ENCODE assay signal across 1 cellular context in genomic region chr11:27700351-27701261, GRCh38.
TF ChIP-seq lines count a peak whose summit lies in the region.

Gene BDNF, minus strand, starts transcription at chr11:27700455. Its CDS starts 41,891 bp downstream, at chr11:27658564.

TF ChIP-seq in H1, 55 proteins besides CTCF, POLR2A, EP300 and RAD21 (continued from another document):
- peak; percentile 19; the same call in 1 of the 2 replicates for TF ChIP-seq E2F6 (IDR thresholded peaks at IDR 0.05)
- TF ChIP-seq SAP30 (IDR thresholded peaks at IDR 0.05; ENCODE audit: insufficient read depth, insufficient replicate concordance, low read length), result peak; percentile 64
- no peak for TF ChIP-seq NANOG (IDR thresholded peaks at IDR 0.05; ENCODE audit: insufficient read depth, low read depth, low read length, poor library complexity, severe bottlenecking)
- TF ChIP-seq, protein P1, sequence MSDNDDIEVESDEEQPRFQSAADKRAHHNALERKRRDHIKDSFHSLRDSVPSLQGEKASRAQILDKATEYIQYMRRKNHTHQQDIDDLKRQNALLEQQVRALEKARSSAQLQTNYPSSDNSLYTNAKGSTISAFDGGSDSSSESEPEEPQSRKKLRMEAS (IDR thresholded peaks at IDR 0.05), result 0 out of 2 replicates have a peak, but pooled peaks have one; percentile 27
- TF ChIP-seq PHF8 (conservative IDR thresholded peaks at IDR 0.05; ENCODE audit: low read depth, low read length), result no peak; the same call in 1 of the 2 replicates
- no peak for TF ChIP-seq TAF1 (IDR thresholded peaks at IDR 0.05; ENCODE audit: low read depth, low read length)
- TF ChIP-seq BRCA1 (IDR thresholded peaks at IDR 0.05; ENCODE audit: low read depth, low read length), result no peak
- peak; percentile 83 for TF ChIP-seq ASH2L (IDR thresholded peaks at IDR 0.05; ENCODE audit: low read length)
- TF ChIP-seq SIN3A (conservative IDR thresholded peaks at IDR 0.05 in 1 of 2, IDR thresholded peaks at IDR 0.05 in 1 of 2; ENCODE audit: low read depth in 1 of 2, low read length in 2 of 2), result 0 out of 4 replicates have a peak, but pooled peaks have one; percentile 10 to 17
- TF ChIP-seq KDM4A (IDR thresholded peaks at IDR 0.05; ENCODE audit: low read depth, low read length, severe bottlenecking), result peak; percentile 78
- TF ChIP-seq SIX5 (IDR thresholded peaks at IDR 0.05; ENCODE audit: low read depth, low read length), result no peak
